Comparison of ENCODE assay signal across 8 cellular contexts in the genomic region with DNA sequence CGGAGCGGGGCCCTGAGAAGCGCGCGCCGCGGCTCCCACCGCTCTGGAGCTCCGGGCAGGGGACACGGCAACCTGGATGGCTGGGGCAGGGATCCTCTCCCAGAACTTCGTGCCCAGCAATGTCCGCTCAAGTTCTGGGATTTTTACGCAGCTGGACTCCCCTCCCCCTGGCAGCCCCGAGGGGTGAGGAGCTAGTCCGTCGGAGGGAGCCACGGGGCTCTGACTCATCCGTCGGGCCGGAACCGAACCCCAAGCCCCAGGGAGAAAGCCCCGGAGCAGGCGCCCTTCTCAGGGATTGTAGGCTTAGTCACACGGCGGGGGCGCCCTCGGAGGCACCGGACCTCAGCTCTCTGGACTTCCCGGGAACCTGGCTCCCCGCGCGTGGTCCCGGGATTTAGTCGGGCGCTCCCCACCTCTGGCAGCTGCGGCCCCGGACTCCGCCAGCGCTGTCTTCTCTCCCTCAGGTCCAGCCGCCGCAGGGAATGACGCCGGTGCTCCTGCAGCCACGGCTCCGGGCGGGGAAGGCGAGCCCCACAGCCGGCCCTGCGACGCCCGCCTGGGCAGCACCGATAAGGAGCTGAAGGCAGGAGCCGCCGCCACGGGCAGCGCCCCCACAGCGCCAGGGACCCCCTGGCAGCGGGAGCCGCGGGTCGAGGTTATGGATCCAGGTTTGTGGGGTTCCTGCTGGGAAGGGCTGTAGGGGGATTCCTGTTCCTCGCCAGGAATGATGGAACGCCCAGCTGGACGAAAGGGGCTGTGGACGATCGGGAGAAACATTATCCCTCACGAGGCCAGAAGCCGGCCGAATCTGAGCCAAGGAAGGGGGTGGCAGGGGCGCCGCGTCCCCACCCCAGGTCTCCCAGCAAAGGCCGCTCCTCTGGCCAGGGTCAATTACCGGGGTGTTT. TPM values are rescaled to one million over a fixed set of nuclear protein-coding genes. Genes with fewer than 3 reads are reported as not detected.
A peak's percentile ranks its signal among the peaks of the same experiment; 100 is the strongest.
DNase-seq lines count a peak whose midpoint lies in the region; FAIRE-seq and TF ChIP-seq lines count a peak whose summit lies in the region.

No MANE protein-coding gene starts in this region.

- no peaks in the 10 kb centered on the region for H3K9me3 ChIP-seq in stomach smooth muscle (ENCODE audit: control insufficient read depth in 2 of 2, low read length in 2 of 2)

- DNase-seq in AG10803 (ENCODE audit: low read depth), result peak; percentile 69
- DNase-seq in HS-27A (ENCODE audit: low read depth), result peak; percentile 26
- DNase-seq in activated CD4-positive, alpha-beta T cell treated with anti-CD3 and anti-CD28 coated beads for 4 hours, result peak; percentile 51 to 55
- peak; percentile 73 for DNase-seq in ecto neural progenitor cell (ENCODE audit: low spot score)
- peak; percentile 45 for DNase-seq in mesendoderm
- no peak for DNase-seq in HTR-8/SVneo (ENCODE audit: insufficient read length, low spot score)
- DNase-seq in Ammon's horn (ENCODE audit: low spot score), result no peak

- peak overlapping the region; percentile 29 for H3K18ac ChIP-seq in mesendoderm (ENCODE audit: low read length)

- H3K27ac ChIP-seq in mesendoderm (ENCODE audit: low read depth, low read length) (no peak overlapping the region), stomach smooth muscle (ENCODE audit: low read length) (no peak overlapping the region)

- no peaks in the 10 kb centered on the region for H3K4me1 ChIP-seq in mesendoderm (ENCODE audit: control insufficient read depth, low read depth, low read length)
- H3K4me1 ChIP-seq in stomach smooth muscle (ENCODE audit: control insufficient read depth, insufficient read depth, low read length), result peaks cover 43% of the 10 kb centered on the region

- peak overlapping the region; percentile 83 for H3K56ac ChIP-seq in mesendoderm (ENCODE audit: low read length)

- H3K36me3 ChIP-seq in mesendoderm (ENCODE audit: control insufficient read depth, insufficient read depth, low read length) (no peaks in the 10 kb centered on the region), stomach smooth muscle (ENCODE audit: control insufficient read depth in 2 of 2, insufficient read depth in 2 of 2, low read length in 2 of 2) (no peaks in the 10 kb centered on the region)

- no peaks in the 10 kb centered on the region for H3K79me1 ChIP-seq in mesendoderm (ENCODE audit: low read length)

- no peak overlapping the region for H4K8ac ChIP-seq in mesendoderm (ENCODE audit: low read depth, low read length)

- H3K4ac ChIP-seq in mesendoderm (ENCODE audit: low read depth, low read length), result no peak overlapping the region

- no peak overlapping the region for H2BK15ac ChIP-seq in mesendoderm (replicated peaks; ENCODE audit: low read depth)

- no peaks in the 10 kb centered on the region for H3K79me2 ChIP-seq in mesendoderm (ENCODE audit: control insufficient read depth, insufficient read depth, low read length)

- peak overlapping the region; percentile 74 for H3K4me3 ChIP-seq in AG10803 (ENCODE audit: low read length)
- H3K4me3 ChIP-seq in mesendoderm (ENCODE audit: low read length), result no peak overlapping the region
- H3K4me3 ChIP-seq in stomach smooth muscle (ENCODE audit: low read length in 2 of 2), result peak overlapping the region; percentile 66 to 73

- peak overlapping the region; percentile 64 for H3K9ac ChIP-seq in mesendoderm (ENCODE audit: low read length)
- peak overlapping the region; percentile 13 to 39 for H3K9ac ChIP-seq in stomach smooth muscle (ENCODE audit: low read length in 2 of 2)

- no peak overlapping the region for H2BK120ac ChIP-seq in mesendoderm (ENCODE audit: low read depth, low read length)

- H2AK5ac ChIP-seq in mesendoderm (ENCODE audit: low read length), result no peak overlapping the region

- H3K27me3 ChIP-seq in mesendoderm (ENCODE audit: insufficient read depth, low read length, poor library complexity), result peaks cover 11% of the 10 kb centered on the region
- H3K27me3 ChIP-seq in stomach smooth muscle (ENCODE audit: control insufficient read depth in 1 of 2, insufficient read depth in 2 of 2, low read length in 2 of 2), result peaks cover 5 to 28% of the 10 kb centered on the region in 2 donors

- FAIRE-seq in HTR-8/SVneo (lab: Jason Lieb, UNC), result no peak

- TF ChIP-seq CTCF in AG10803 (conservative IDR thresholded peaks at IDR 0.05; ENCODE audit: low read length), result no peak

- no CpG with 5 or more reads among the region's 74 CpGs for WGBS in mesendoderm (ENCODE audit: extremely low coverage, insufficient coverage, low lambda C conversion rate)

- H4K5ac ChIP-seq in mesendoderm (ENCODE audit: low read length), result no peak overlapping the region

- peak overlapping the region; percentile 87 for H3K4me2 ChIP-seq in mesendoderm (ENCODE audit: low read length)

- H3K23ac ChIP-seq in mesendoderm (ENCODE audit: low read length), result no peak overlapping the region

- H2BK5ac ChIP-seq in mesendoderm (ENCODE audit: low read length), result no peak overlapping the region

RNA-seq across cellular contexts. Expression of a gene that starts 0.8 kb away (rescaled TPM):
- polyA plus RNA-seq in mesendoderm (2013, experiment 1 of 2), result 0.44 TPM
- polyA plus RNA-seq in mesendoderm (2013, experiment 2 of 2), result 0.35 TPM

RNA-seq across cellular contexts. Expression of a gene that starts 31.5 kb away (rescaled TPM):
- polyA plus RNA-seq in mesendoderm (2013, experiment 1 of 2), result 23.1 TPM
- polyA plus RNA-seq in mesendoderm (2013, experiment 2 of 2), result 22.2 TPM

Comparison
In these comparisons a context has a peak if more than half of its experiments do, and no peak if none do; other contexts are left out.
1. DNase-seq: peak in AG10803 (single experiment), HS-27A (single experiment), activated CD4-positive, alpha-beta T cell treated with anti-CD3 and anti-CD28 coated beads for 4 hours (2 of 2), ecto neural progenitor cell (single experiment) and mesendoderm (single experiment); none in HTR-8/SVneo (single experiment) and Ammon's horn (single experiment).